Comparison of ENCODE assay signal across 8 cellular contexts in the genomic region with DNA sequence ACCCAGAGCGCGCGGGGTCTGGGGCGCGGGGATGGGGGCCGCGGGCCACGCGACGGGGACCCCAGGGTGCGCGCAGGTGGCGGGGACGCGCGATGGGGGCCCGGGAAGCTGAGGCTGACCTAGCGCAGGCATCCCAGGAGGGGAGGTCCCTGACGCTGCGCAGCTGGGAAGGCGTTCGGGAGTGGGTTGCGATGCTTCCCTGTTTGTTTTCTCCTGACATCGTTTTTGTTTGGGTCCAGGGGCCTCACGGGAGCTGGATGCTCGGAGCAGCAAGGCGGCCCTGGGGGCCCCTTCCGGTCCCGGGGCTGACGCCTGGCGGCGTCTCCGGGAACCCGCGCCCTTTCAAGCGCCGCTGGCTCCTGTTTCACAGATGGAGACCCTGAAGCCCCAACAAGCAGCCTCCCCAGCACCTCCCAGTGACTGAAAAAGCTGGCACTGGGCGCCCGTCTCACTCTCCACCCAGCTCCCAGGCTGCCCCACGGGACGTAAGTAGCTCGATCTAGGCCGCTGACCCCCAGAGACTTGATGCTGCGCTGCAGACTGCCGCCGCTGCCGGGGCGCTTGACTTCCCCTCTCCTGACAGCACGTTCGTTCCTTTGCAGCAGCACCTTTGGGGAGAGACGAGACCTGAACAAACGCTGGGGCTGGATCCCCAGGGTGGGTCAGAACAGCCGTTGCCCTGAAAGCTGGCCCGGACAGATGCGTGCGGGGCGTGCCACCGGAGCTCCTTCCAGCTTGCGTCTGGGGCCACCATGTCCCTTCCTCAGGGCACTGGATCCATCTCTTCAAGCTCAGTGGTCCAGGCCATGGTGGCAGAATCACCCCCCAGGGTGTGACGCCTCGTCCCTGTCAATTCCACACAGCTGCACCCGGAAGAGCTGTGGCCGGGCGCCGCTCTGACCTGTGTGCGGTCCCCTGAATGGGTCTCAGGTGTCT. TPM values are rescaled to one million over a fixed set of nuclear protein-coding genes. Genes with fewer than 3 reads are reported as not detected.
DNase-seq lines count a peak whose midpoint lies in the region; TF ChIP-seq lines count a peak whose summit lies in the region.

No MANE protein-coding gene starts in this region.

- no peak for TF ChIP-seq POLR2A in NB4 (IDR thresholded peaks at IDR 0.05; ENCODE audit: extremely low read depth, insufficient read length)

- H3K27ac ChIP-seq in mesodermal cell (ENCODE audit: low read depth, low read length, severe bottlenecking), result peak overlapping the region; percentile 69

- peaks cover 31% of the 10 kb centered on the region for H3K36me3 ChIP-seq in mesodermal cell (ENCODE audit: control insufficient read depth, insufficient read depth, low read length)

- WGBS in mesodermal cell (ENCODE audit: insufficient coverage in 2 of 2), 2 experiments, result 18 to 20% methylated on average over 37 to 56 of the region's 66 CpGs

- no peaks in the 10 kb centered on the region for H3K9me3 Mint-ChIP-seq in HFFc6

- H3K36me3 Mint-ChIP-seq in HFFc6 (ENCODE audit: low read depth), result peaks cover 12% of the 10 kb centered on the region

- peak; percentile 79 for DNase-seq in DMS 273 (lab: John Stamatoyannopoulos, UW; ENCODE audit: unreplicated experiment)
- DNase-seq in DMS 273 treated with DMSO at 0.1 percent for 48 hours (lab: John Stamatoyannopoulos, UW), result no peak
- DNase-seq in HFFc6, result peak; percentile 17
- peak; percentile 82 for DNase-seq in NB4 (ENCODE audit: low read depth)
- peak; percentile 39 for DNase-seq in activated CD4-positive, alpha-beta T cell treated with anti-CD3 and anti-CD28 coated beads, Interleukin-2, amount 50 U/mL, for 1 hour
- peak; percentile 24 for DNase-seq in effector CD8-positive, alpha-beta T cell (lab: John Stamatoyannopoulos, UW)
- peak; percentile 3 to 7 for DNase-seq in stimulated activated CD8-positive, alpha-beta memory T cell treated with anti-CD3 and anti-CD28 coated beads, Interleukin-4, amount 100 ng/mL, for 1 hour (ENCODE audit: low read depth in 2 of 2, low spot score in 1 of 2)

- H3K4me3 Mint-ChIP-seq in HFFc6, result peak overlapping the region; percentile 84

- H3K9me3 ChIP-seq in mesodermal cell (ENCODE audit: control insufficient read depth, low read length), result no peaks in the 10 kb centered on the region

- H3K4me3 ChIP-seq in NB4 (ENCODE audit: low read depth, low read length), result peak overlapping the region; percentile 77
- peak overlapping the region; percentile 79 for H3K4me3 ChIP-seq in mesodermal cell (ENCODE audit: extremely low read depth, insufficient read depth, low read length, poor library complexity, severe bottlenecking)

- H3K27me3 Mint-ChIP-seq in HFFc6 (ENCODE audit: insufficient read depth), result no peaks in the 10 kb centered on the region

- H3K27ac Mint-ChIP-seq in HFFc6, result peak overlapping the region; percentile 61

- TF ChIP-seq CTCF in HFFc6 (IDR thresholded peaks at IDR 0.05), result peak; percentile 63
- no peak for TF ChIP-seq CTCF in NB4 (IDR thresholded peaks at IDR 0.05; ENCODE audit: low read depth, low read length)

- H3K4me1 Mint-ChIP-seq in HFFc6 (ENCODE audit: low read depth), result peaks cover 18% of the 10 kb centered on the region

- peaks cover 8% of the 10 kb centered on the region for H3K4me1 ChIP-seq in mesodermal cell (ENCODE audit: control insufficient read depth, insufficient read depth, low read length, poor library complexity, severe bottlenecking)

RNA-seq across cellular contexts. Expression of a gene that starts 0.6 kb away (rescaled TPM):
- total RNA-seq in HFFc6 (2021; fragmentation: NEBNext Ultra II Directional; extraction: Animal tissue kit (Norgen Biotek cat#: 25700)), result 10 to 100 TPM; 28.7 to 36.8 (median 31.1) TPM
- 18.5 TPM for polyA plus RNA-seq in mesodermal cell (2013, experiment 1 of 2)
- polyA plus RNA-seq in mesodermal cell (2013, experiment 2 of 2), result 18.4 TPM

RNA-seq across cellular contexts. Expression of a gene that starts 33.8 kb away (rescaled TPM):
- total RNA-seq in HFFc6 (2021; fragmentation: NEBNext Ultra II Directional; extraction: Animal tissue kit (Norgen Biotek cat#: 25700)), result 10 to 100 TPM; 17.6 to 24.5 (median 21.7) TPM
- 24.3 TPM for polyA plus RNA-seq in mesodermal cell (2013, experiment 1 of 2)
- 20.0 TPM for polyA plus RNA-seq in mesodermal cell (2013, experiment 2 of 2)

RNA-seq across cellular contexts. Expression of a gene that starts 42.0 kb away (rescaled TPM):
- 10 to 100 TPM; 17.1 to 20.9 (median 18.6) TPM for total RNA-seq in HFFc6 (2021; fragmentation: NEBNext Ultra II Directional; extraction: Animal tissue kit (Norgen Biotek cat#: 25700))
- polyA plus RNA-seq in mesodermal cell (2013, experiment 1 of 2), result 46.8 TPM
- 35.2 TPM for polyA plus RNA-seq in mesodermal cell (2013, experiment 2 of 2)
